15 cellular contexts compared by ENCODE assay signal in the genomic region with DNA sequence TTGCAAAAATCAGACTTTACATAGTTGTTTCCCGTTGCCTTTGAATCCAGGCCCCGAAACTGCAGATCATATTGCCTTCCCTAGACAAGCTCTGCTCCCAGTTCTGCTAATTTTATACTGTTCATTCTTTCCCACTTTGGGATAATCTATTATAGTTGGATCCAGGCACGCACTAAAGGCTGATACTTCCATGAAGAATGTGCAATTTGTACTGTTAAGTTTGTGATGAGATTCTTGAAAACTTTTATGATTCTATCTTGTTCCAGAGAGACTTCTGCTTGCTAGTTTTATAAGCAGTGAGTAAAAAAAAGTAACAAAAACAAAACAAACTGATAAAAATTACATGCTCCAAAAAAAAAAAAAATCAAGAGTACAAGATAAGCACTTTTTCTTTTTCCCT.
DNase-seq lines count a peak whose midpoint lies in the region; ATAC-seq and TF ChIP-seq lines count a peak whose summit lies in the region.
"Had no signal": no experiment of that assay in that cellular context is flagged by ENCODE, and none has a peak within 500 bp of the region (broad histone marks: within the 10 kb centered on the region; RNA-seq: fewer than 3 reads in every experiment).

No MANE protein-coding gene starts in this region.

- H3K9ac ChIP-seq in smooth muscle cell (ENCODE audit: low read depth): peak overlapping the region; percentile 67
- H3K9ac ChIP-seq: KMS-11 had no signal

- peak overlapping the region in 10 of 12 donors; percentile 1 to 67 (median 34) for H3K27ac ChIP-seq in heart left ventricle
- peak overlapping the region; percentile 91 for H3K27ac ChIP-seq in smooth muscle cell (ENCODE audit: low read depth)
- H3K27ac ChIP-seq: KMS-11 had no signal

- H2AFZ ChIP-seq in smooth muscle cell (ENCODE audit: low read depth): no peak overlapping the region

- no peaks in the 10 kb centered on the region for H3F3A ChIP-seq in smooth muscle cell (ENCODE audit: low read depth)

- peaks cover 38% of the 10 kb centered on the region for H3K4me1 Mint-ChIP-seq in activated T-helper 17 cell treated with anti-CD3 and anti-CD28 coated beads, Interleukin-2, amount 50 U/mL, for 72 hours

- TF ChIP-seq POLR2A in heart left ventricle (IDR thresholded peaks at IDR 0.05): no peak

- no peaks in the 10 kb centered on the region for H3K27me3 Mint-ChIP-seq in activated T-helper 17 cell treated with anti-CD3 and anti-CD28 coated beads, Interleukin-2, amount 50 U/mL, for 72 hours

- H3K4me2 ChIP-seq in smooth muscle cell: peak overlapping the region; percentile 75
- H3K4me2 ChIP-seq: KMS-11 had no signal

- H3K4me3 Mint-ChIP-seq in activated T-helper 17 cell treated with anti-CD3 and anti-CD28 coated beads, Interleukin-2, amount 50 U/mL, for 72 hours: peak overlapping the region; percentile 22
- H3K4me3 Mint-ChIP-seq: nephron progenitor cell had no signal

- ATAC-seq in activated T-helper 17 cell treated with anti-CD3 and anti-CD28 coated beads, Interleukin-2, amount 50 U/mL, for 72 hours (replicated peaks): no peak
- ATAC-seq in heart left ventricle (peak in 2 of 4 donors; percentile 12 to 39), HG02840 (IDR thresholded peaks at IDR 0.05; ENCODE audit: low FRiP score, unreplicated experiment) (no peak), GM18870 (IDR thresholded peaks at IDR 0.05; ENCODE audit: unreplicated experiment) (no peak), GM18511 (IDR thresholded peaks at IDR 0.05; ENCODE audit: unreplicated experiment) (no peak)
- ATAC-seq: GM12878; stimulated activated effector memory CD8-positive, alpha-beta T cell treated with anti-CD3 and anti-CD28 coated beads, Interleukin-12 subunit alpha, Interleukin-12 subunit beta, amount 100 ng/mL, for 72 hours had no signal

- intact Hi-C loops in heart left ventricle (cut with DNase I): loop anchor here in 1 of 10 donors (10.0 kb wide), 1 partner anchor 180 kb away; no protein-coding TSS in a partner anchor

- peak overlapping the region; percentile 79 for H3K27ac Mint-ChIP-seq in activated T-helper 17 cell treated with anti-CD3 and anti-CD28 coated beads, Interleukin-2, amount 50 U/mL, for 72 hours

- peak; percentile 89 for DNase-seq in GM04503 (ENCODE audit: low read depth)
- no peak for DNase-seq in heart left ventricle
- DNase-seq in smooth muscle cell (lab: John Stamatoyannopoulos, UW; ENCODE audit: unreplicated experiment): no peak
- DNase-seq in RPMI8226: no peak
- DNase-seq: amygdala, NCI-H2107, nephron progenitor cell, T-helper 9 cell had no signal

- no peak for TF ChIP-seq CTCF in heart left ventricle (IDR thresholded peaks at IDR 0.05)
- no peak for TF ChIP-seq CTCF in smooth muscle cell (IDR thresholded peaks at IDR 0.05; ENCODE audit: borderline replicate concordance, insufficient read depth, poor library complexity, severe bottlenecking)

- H3K9me3 ChIP-seq in heart left ventricle (no peaks in the 10 kb centered on the region), smooth muscle cell (replicated peaks; ENCODE audit: low read depth) (no peaks in the 10 kb centered on the region)

- H3K27me3 ChIP-seq in heart left ventricle (no peaks in the 10 kb centered on the region), smooth muscle cell (ENCODE audit: low read depth) (no peaks in the 10 kb centered on the region)

- H3K79me2 ChIP-seq in smooth muscle cell (ENCODE audit: low read depth): no peaks in the 10 kb centered on the region

- H3K4me1 ChIP-seq in heart left ventricle (peaks cover 0 to 38% (median 5%) of the 10 kb centered on the region in 12 donors), smooth muscle cell (ENCODE audit: low read depth) (peaks cover 57% of the 10 kb centered on the region)

- H3K4me3 ChIP-seq in heart left ventricle (no peak overlapping the region), smooth muscle cell (peak overlapping the region; percentile 16)
- H3K4me3 ChIP-seq: GM12878 had no signal

- 45 to 58% (median 57%) methylated on average over 3 of the region's 3 CpGs for WGBS in heart left ventricle, 4 donors
- 9% methylated on average over 3 of the region's 3 CpGs for WGBS in smooth muscle cell (ENCODE audit: low lambda C conversion rate)

- H3K36me3 ChIP-seq in heart left ventricle (no peaks in the 10 kb centered on the region), smooth muscle cell (ENCODE audit: low read depth) (no peaks in the 10 kb centered on the region)

- peaks cover 5% of the 10 kb centered on the region for H3K9me3 Mint-ChIP-seq in activated T-helper 17 cell treated with anti-CD3 and anti-CD28 coated beads, Interleukin-2, amount 50 U/mL, for 72 hours
- H3K9me3 Mint-ChIP-seq: nephron progenitor cell had no signal

- peaks cover 57% of the 10 kb centered on the region for H3K36me3 Mint-ChIP-seq in activated T-helper 17 cell treated with anti-CD3 and anti-CD28 coated beads, Interleukin-2, amount 50 U/mL, for 72 hours (ENCODE audit: low read depth)

- H4K20me1 ChIP-seq in smooth muscle cell (ENCODE audit: low read depth): no peaks in the 10 kb centered on the region
